Comparison of ENCODE assay signal across 15 cellular contexts in the genomic region with DNA sequence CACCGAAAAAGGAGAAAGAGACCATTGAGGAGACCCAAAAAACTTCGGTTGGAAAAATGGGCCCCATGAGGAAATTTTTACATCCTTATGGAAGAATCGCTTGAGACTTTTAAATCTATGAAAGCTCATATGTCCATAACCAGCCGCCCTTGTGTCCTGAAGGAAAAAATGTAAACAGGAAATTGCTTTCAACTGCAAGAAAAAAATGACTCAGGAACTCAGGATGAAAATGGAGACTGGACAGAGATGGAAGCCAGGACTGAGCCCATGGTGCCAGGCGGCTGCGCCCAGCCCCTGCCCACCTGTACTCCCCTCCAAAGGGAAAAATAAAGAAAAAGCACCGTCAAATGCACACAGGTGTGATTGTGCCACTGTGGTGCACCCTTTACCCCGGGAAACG.
A peak's percentile ranks its signal among the peaks of the same experiment; 100 is the strongest.
DNase-seq lines count a peak whose midpoint lies in the region; ATAC-seq and TF ChIP-seq lines count a peak whose summit lies in the region.
"Had no signal": no experiment of that assay in that cellular context is flagged by ENCODE, and none has a peak within 500 bp of the region (broad histone marks: within the 10 kb centered on the region; RNA-seq: fewer than 3 reads in every experiment).

No MANE protein-coding gene starts in this region.

- DNase-seq in AG04450 (ENCODE audit: low read depth, low spot score) = peak; percentile 26
- peak; percentile 13 for DNase-seq in GM04503 (ENCODE audit: low read depth)
- DNase-seq in WTC11 (ENCODE audit: low spot score) = no peak
- DNase-seq in fibroblast of the aortic adventitia (ENCODE audit: low read depth) = peak; percentile 14
- no peak for DNase-seq in KG1 (lab: John Stamatoyannopoulos, UW)
- no peak for DNase-seq in D341Med (ENCODE audit: low spot score)
- DNase-seq in GM13977 (ENCODE audit: low spot score) = no peak
- DNase-seq: activated CD4-positive, CD25-positive, alpha-beta regulatory T cell treated with anti-CD3 and anti-CD28 coated beads, Interleukin-2, amount 50 U/mL, for 72 hours; activated effector memory CD4-positive, alpha-beta T cell treated with anti-CD3 and anti-CD28 coated beads, Interleukin-2, amount 50 U/mL, for 16 hours; COR-L47; GF-D8; T1000 had no signal

- no peak overlapping the region for H3K4me3 Mint-ChIP-seq in WTC11
- H3K4me3 Mint-ChIP-seq: activated CD8-positive, alpha-beta memory T cell treated with anti-CD3 and anti-CD28 coated beads, Interleukin-2, amount 10 ng/mL, durations not matched to agents 7 days and 5 days had no signal

- no peaks in the 10 kb centered on the region for H3K27me3 ChIP-seq in AG04450 (ENCODE audit: control insufficient read depth, insufficient read depth, low read length)
- H3K27me3 ChIP-seq: pancreas had no signal

- no peak for TF ChIP-seq CTCF in AG04450 (IDR thresholded peaks at IDR 0.05; ENCODE audit: low read depth, low read length)
- no peak for TF ChIP-seq CTCF in WTC11 (IDR thresholded peaks at IDR 0.05)
- no peak for TF ChIP-seq CTCF in fibroblast of the aortic adventitia (IDR thresholded peaks at IDR 0.05; ENCODE audit: insufficient read depth, low read length)
- TF ChIP-seq CTCF in GM13977 (IDR thresholded peaks at IDR 0.05; ENCODE audit: extremely low read depth, insufficient read depth, missing control alignments) = no peak

- no peak for ATAC-seq in WTC11
- no peak for ATAC-seq in HG02571 (IDR thresholded peaks at IDR 0.05; ENCODE audit: unreplicated experiment)
- ATAC-seq: activated CD8-positive, alpha-beta memory T cell treated with anti-CD3 and anti-CD28 coated beads, Interleukin-2, amount 10 ng/mL, durations not matched to agents 7 days and 5 days had no signal

- H3K27ac ChIP-seq in AG04450 (ENCODE audit: low read depth, low read length) = peak overlapping the region; percentile 70
- H3K27ac ChIP-seq: pancreas had no signal

- in situ Hi-C loops in GM13977 (cut with MboI; ENCODE audit: low pct_unique_long_range_greater_than_20kb, low sequenced_read_pairs, unreplicated experiment) = no loop called here

- POLR2A ChIA-PET in AG04450 (lab: Yijun Ruan, JAX) (no interaction called here), WTC11 (lab: Charles Lee) (no interaction called here)

- no peaks in the 10 kb centered on the region; the same call in 1 of the 2 replicates for H3K27me3 Mint-ChIP-seq in WTC11 (ENCODE audit: low read depth)

- 0 out of 2 replicates have a peak overlapping the region, but pooled peaks have one; percentile 45 for H3K27ac Mint-ChIP-seq in WTC11
- H3K27ac Mint-ChIP-seq: activated CD8-positive, alpha-beta memory T cell treated with anti-CD3 and anti-CD28 coated beads, Interleukin-2, amount 10 ng/mL, durations not matched to agents 7 days and 5 days had no signal

- H3K9me3 ChIP-seq in AG04450 (ENCODE audit: control insufficient read depth, insufficient read depth, low read length) = no peaks in the 10 kb centered on the region
- H3K9me3 ChIP-seq: pancreas had no signal

- peaks cover 28% of the 10 kb centered on the region for H3K4me1 Mint-ChIP-seq in WTC11

- peaks cover 9% of the 10 kb centered on the region for H3K9me3 Mint-ChIP-seq in WTC11

- no peak overlapping the region for H3K4me3 ChIP-seq in AG04450 (ENCODE audit: low read depth, low read length)
- H3K4me3 ChIP-seq in fibroblast of the aortic adventitia (ENCODE audit: low read depth, low read length) = no peak overlapping the region
- H3K4me3 ChIP-seq: pancreas had no signal

- CTCF ChIA-PET in AG04450 (lab: Charles Lee) (interaction anchor here (0.9 to 3.0 kb wide), 6 partner anchors 9 to 241 kb away, joined by 3 to 21 read pairs (median 4); a partner anchor contains a TSS), WTC11 (lab: Charles Lee) (interaction anchor here (1.9 kb wide), 1 partner anchor 56 kb away, joined by 4 read pairs; no protein-coding TSS in a partner anchor)

- H3K36me3 Mint-ChIP-seq in WTC11 = no peaks in the 10 kb centered on the region
- H3K36me3 Mint-ChIP-seq: activated CD8-positive, alpha-beta memory T cell treated with anti-CD3 and anti-CD28 coated beads, Interleukin-2, amount 10 ng/mL, durations not matched to agents 7 days and 5 days had no signal

TF ChIP-seq in WTC11, 78 proteins besides CTCF, POLR2A, EP300 and RAD21:
- TF ChIP-seq ESRRA (CRISPR knock-in tag; IDR thresholded peaks at IDR 0.05; ENCODE audit: borderline replicate concordance) = no peak
- TF ChIP-seq, protein P1, sequence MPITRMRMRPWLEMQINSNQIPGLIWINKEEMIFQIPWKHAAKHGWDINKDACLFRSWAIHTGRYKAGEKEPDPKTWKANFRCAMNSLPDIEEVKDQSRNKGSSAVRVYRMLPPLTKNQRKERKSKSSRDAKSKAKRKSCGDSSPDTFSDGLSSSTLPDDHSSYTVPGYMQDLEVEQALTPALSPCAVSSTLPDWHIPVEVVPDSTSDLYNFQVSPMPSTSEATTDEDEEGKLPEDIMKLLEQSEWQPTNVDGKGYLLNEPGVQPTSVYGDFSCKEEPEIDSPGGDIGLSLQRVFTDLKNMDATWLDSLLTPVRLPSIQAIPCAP (CRISPR knock-in tag; IDR thresholded peaks at IDR 0.05) = no peak
- no peak for TF ChIP-seq TP53 (CRISPR knock-in tag; IDR thresholded peaks at IDR 0.05)
- TF ChIP-seq, protein P2, sequence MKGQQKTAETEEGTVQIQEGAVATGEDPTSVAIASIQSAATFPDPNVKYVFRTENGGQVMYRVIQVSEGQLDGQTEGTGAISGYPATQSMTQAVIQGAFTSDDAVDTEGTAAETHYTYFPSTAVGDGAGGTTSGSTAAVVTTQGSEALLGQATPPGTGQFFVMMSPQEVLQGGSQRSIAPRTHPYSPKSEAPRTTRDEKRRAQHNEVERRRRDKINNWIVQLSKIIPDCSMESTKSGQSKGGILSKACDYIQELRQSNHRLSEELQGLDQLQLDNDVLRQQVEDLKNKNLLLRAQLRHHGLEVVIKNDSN (CRISPR knock-in tag; IDR thresholded peaks at IDR 0.05) = no peak

Comparison
In these comparisons a context has a peak if more than half of its experiments do, and no peak if none do; other contexts are left out.
1. DNase-seq: peak in AG04450 (single experiment), GM04503 (single experiment) and fibroblast of the aortic adventitia (single experiment); none in WTC11 (single experiment), KG1 (single experiment), D341Med (single experiment) and GM13977 (single experiment).